11 cellular contexts compared by ENCODE assay signal in the genomic region with DNA sequence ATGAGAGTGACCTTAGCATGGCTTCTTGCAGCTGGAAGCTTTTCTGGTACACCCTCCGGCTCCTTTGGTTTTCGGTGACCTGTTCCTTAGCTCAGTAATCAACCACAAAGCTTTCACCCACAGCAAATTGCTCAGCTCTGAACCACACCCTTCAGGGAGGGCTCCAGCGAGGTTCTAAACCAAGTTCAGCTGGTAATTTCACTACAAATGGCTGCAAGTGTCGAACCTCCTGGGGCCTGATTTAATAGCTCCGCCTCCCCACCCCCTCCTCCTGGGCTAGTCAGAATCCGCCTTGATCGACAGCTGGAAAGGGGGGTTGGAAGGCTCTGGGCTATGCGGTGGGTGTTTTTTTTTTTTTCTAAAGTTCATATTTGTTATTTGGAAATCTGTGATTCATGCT.
DNase-seq lines count a peak whose midpoint lies in the region; ATAC-seq, FAIRE-seq and TF ChIP-seq lines count a peak whose summit lies in the region.
"Had no signal": no experiment of that assay in that cellular context is flagged by ENCODE, and none has a peak within 500 bp of the region (broad histone marks: within the 10 kb centered on the region; RNA-seq: fewer than 3 reads in every experiment).

No MANE protein-coding gene starts in this region.

- peaks cover 4% of the 10 kb centered on the region for H3F3A ChIP-seq in PC-3 (ENCODE audit: low read length, unreplicated experiment)

- peak overlapping the region; percentile 81 for H3K27ac ChIP-seq in PC-3 (ENCODE audit: low read length)
- H3K27ac ChIP-seq: HL-60 had no signal

- no TSS peak for BruUV-seq in PC-3 (replicated peaks; lab: Mats Ljungman, UMichigan)

- FAIRE-seq in H54 (lab: Jason Lieb, UNC), result peak; percentile 67
- FAIRE-seq: frontal cortex had no signal

- no peaks in the 10 kb centered on the region for H3K9me2 ChIP-seq in PC-3 (replicated peaks; ENCODE audit: low read length)

- H3K9me3 ChIP-seq in PC-3 (ENCODE audit: low read length), result no peaks in the 10 kb centered on the region
- no peaks in the 10 kb centered on the region for H3K9me3 ChIP-seq in skeletal muscle satellite cell (replicated peaks; ENCODE audit: low read length)

- H3K9ac ChIP-seq in PC-3 (ENCODE audit: low read length), result peak overlapping the region; percentile 13; the same call in 1 of the 2 replicates
- no peak overlapping the region for H3K9ac ChIP-seq in skeletal muscle satellite cell (ENCODE audit: low read depth, low read length)

- TF ChIP-seq CTCF in PC-3 (conservative IDR thresholded peaks at IDR 0.05; ENCODE audit: low read depth, low read length), result no peak
- TF ChIP-seq CTCF in omental fat pad (IDR thresholded peaks at IDR 0.05), result no peak

- H3K36me3 ChIP-seq in PC-3 (ENCODE audit: low read depth, low read length) (no peaks in the 10 kb centered on the region), skeletal muscle satellite cell (ENCODE audit: insufficient read depth, low read length) (no peaks in the 10 kb centered on the region)

- H3K4me3 ChIP-seq in PC-3 (ENCODE audit: low read length) (peak overlapping the region; percentile 55), skeletal muscle satellite cell (ENCODE audit: low read length) (peak overlapping the region; percentile 17)

- peak overlapping the region; percentile 43 for H2AFZ ChIP-seq in PC-3 (ENCODE audit: low read length)

- intact Hi-C loops in PC-3 (cut with micrococcal nuclease), result no loop called here

- DNase-seq in H54 (ENCODE audit: insufficient read length, low spot score) (peak; percentile 40), PC-3 (peak; percentile 84), fibroblast of peridontal ligament (ENCODE audit: extremely low read depth) (peak; percentile 4), omental fat pad (ENCODE audit: low spot score) (no peak), HuH-7 (ENCODE audit: low spot score) (no peak)
- DNase-seq: activated B cell treated with CpG ODN at 0.5 μM for 24 hours; activated naive CD8-positive, alpha-beta T cell treated with anti-CD3 and anti-CD28 coated beads, Interleukin-2, amount 10 ng/mL, durations not matched to agents 7 days and 5 days had no signal

- peak overlapping the region; percentile 72 for H3K4me2 ChIP-seq in PC-3 (ENCODE audit: low read length)
- peak overlapping the region; percentile 67 for H3K4me2 ChIP-seq in skeletal muscle satellite cell (ENCODE audit: low read length)

- ATAC-seq in PC-3 (no peak), omental fat pad (ENCODE audit: low FRiP score) (no peak), HG03045 (IDR thresholded peaks at IDR 0.05; ENCODE audit: unreplicated experiment) (no peak)

- H4K20me1 ChIP-seq in PC-3 (ENCODE audit: low read length), result no peaks in the 10 kb centered on the region

- no peaks in the 10 kb centered on the region for H3K79me2 ChIP-seq in PC-3 (ENCODE audit: low read length)

- CTCF ChIA-PET in PC-3 (lab: Charles Lee), result no interaction called here

- POLR2A ChIA-PET in PC-3 (lab: Charles Lee; ENCODE audit: unreplicated experiment), result no interaction called here

- H3K27me3 ChIP-seq in PC-3 (ENCODE audit: low read length) (no peaks in the 10 kb centered on the region), skeletal muscle satellite cell (ENCODE audit: control insufficient read depth, insufficient read depth, low read length) (no peaks in the 10 kb centered on the region)

- H3K4me1 ChIP-seq in PC-3 (ENCODE audit: insufficient read depth, low read length), result peaks cover 28% of the 10 kb centered on the region
- H3K4me1 ChIP-seq in skeletal muscle satellite cell (ENCODE audit: control insufficient read depth, insufficient read depth, low read length), result peaks cover 34% of the 10 kb centered on the region

- no peak for TF ChIP-seq POLR2A in H54 (IDR thresholded peaks at IDR 0.05; ENCODE audit: low read depth, low read length)

Comparison
In these comparisons a context has a peak if more than half of its experiments do, and no peak if none do; other contexts are left out.
1. DNase-seq: peak in H54 (single experiment), PC-3 (single experiment) and fibroblast of peridontal ligament (single experiment); none in omental fat pad (single experiment) and HuH-7 (single experiment).